13 cellular contexts compared by ENCODE assay signal in the genomic region with DNA sequence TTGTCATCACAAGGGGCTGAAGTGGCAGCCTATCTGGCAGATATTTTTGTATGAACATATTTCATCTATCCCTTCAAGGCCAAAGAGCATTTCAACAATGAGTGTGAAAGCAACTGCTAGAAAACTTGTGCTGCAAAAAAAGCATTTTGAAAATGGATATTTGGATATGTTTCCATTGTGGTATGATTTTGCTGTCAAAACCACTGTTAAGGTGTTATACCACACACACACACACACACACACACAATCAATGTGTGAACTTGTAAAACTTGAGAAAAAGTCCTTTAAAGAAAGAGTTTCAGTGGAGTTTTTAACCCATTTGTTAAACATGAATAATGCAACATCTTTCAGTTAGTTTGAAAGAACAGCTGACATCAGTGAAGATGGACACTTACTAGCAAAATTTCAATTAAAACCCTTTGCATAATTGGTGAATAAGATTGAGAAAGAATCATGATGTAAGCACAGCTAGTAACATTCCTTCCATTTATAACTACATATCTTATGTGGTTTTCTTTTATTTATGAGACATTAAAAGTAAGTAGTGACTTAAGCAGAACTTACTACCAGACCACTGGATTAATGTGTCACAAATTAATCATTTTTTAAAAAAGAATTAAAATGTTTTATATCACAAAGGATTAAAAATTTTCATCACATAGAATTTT.
A peak's percentile ranks its signal among the peaks of the same experiment; 100 is the strongest.
DNase-seq lines count a peak whose midpoint lies in the region.
"Had no signal": no experiment of that assay in that cellular context is flagged by ENCODE, and none has a peak within 500 bp of the region (broad histone marks: within the 10 kb centered on the region; RNA-seq: fewer than 3 reads in every experiment).

No MANE protein-coding gene starts in this region.

- H3K4me1 ChIP-seq in adipocyte (ENCODE audit: control insufficient read depth, insufficient read depth, low read length): peaks cover 37% of the 10 kb centered on the region

- no peak overlapping the region for H3K4me3 ChIP-seq in adipocyte (ENCODE audit: low read length)
- H3K4me3 ChIP-seq: MG63 had no signal

- H3K27me3 ChIP-seq in adipocyte (replicated peaks; ENCODE audit: control insufficient read depth, insufficient read depth, low read length): no peaks in the 10 kb centered on the region
- H3K27me3 ChIP-seq: MG63 had no signal

- H3K36me3 ChIP-seq in adipocyte (ENCODE audit: control insufficient read depth, insufficient read depth, low read length, severe bottlenecking): no peaks in the 10 kb centered on the region
- H3K36me3 ChIP-seq: MG63 had no signal

- H3K9ac ChIP-seq in adipocyte (ENCODE audit: low read length): no peak overlapping the region

- no peaks in the 10 kb centered on the region for H3K9me3 ChIP-seq in adipocyte (ENCODE audit: control insufficient read depth, low read length)
- H3K9me3 ChIP-seq: MG63 had no signal

- peak; percentile 22 for DNase-seq in AG08395 (ENCODE audit: low spot score)
- peak; percentile 26 for DNase-seq in GM04504 (ENCODE audit: low read depth)
- DNase-seq in adipocyte (ENCODE audit: low read depth): peak; percentile 42
- peak; percentile 63 for DNase-seq in fibroblast of peridontal ligament (ENCODE audit: extremely low read depth)
- DNase-seq in NCI-H69 (lab: John Stamatoyannopoulos, UW): no peak
- DNase-seq in NCI-H748 (lab: John Stamatoyannopoulos, UW; ENCODE audit: unreplicated experiment): no peak
- no peak for DNase-seq in head of caudate nucleus
- DNase-seq in kidney tubule cell (ENCODE audit: low spot score): no peak
- DNase-seq: MG63, NCI-H187, NCI-H345, NCI-H526, SHP77 had no signal

- intact Hi-C loops in head of caudate nucleus (cut with DNase I): no loop called here

Comparison
In these comparisons a context has a peak if more than half of its experiments do, and no peak if none do; other contexts are left out.
1. DNase-seq: peak in AG08395 (single experiment), GM04504 (single experiment), adipocyte (single experiment) and fibroblast of peridontal ligament (single experiment); none in NCI-H69 (single experiment), NCI-H748 (single experiment), head of caudate nucleus (0 of 42) and kidney tubule cell (single experiment).